ENCODE assay signal across 11 cellular contexts in the genomic region with DNA sequence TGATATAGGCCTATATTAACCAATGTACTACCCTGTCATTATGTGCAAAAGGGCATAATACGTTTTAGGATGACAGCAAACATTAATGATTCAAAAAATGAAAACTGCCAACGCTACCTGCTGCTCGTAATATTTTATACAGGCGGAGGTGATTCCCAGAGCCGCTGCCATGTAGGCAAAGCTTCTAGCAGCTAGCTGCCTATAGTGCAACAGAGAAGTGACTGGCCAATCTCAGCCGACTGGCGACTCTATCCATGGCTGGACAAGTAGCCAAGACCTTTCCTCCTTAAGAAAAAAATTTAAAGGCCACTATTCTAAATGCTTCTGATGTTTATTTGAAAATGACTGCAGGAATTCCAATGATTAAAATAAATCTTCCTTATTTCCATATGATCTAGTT. TPM values are rescaled to one million over a fixed set of nuclear protein-coding genes. Genes with fewer than 3 reads are reported as not detected.
DNase-seq lines count a peak whose midpoint lies in the region; ATAC-seq and TF ChIP-seq lines count a peak whose summit lies in the region.
"Had no signal": no experiment of that assay in that cellular context is flagged by ENCODE, and none has a peak within 500 bp of the region (broad histone marks: within the 10 kb centered on the region; RNA-seq: fewer than 3 reads in every experiment).

No MANE protein-coding gene starts in this region.

- H3K9me3 Mint-ChIP-seq in endodermal cell = no peaks in the 10 kb centered on the region

- no peaks in the 10 kb centered on the region for H3K36me3 Mint-ChIP-seq in endodermal cell (ENCODE audit: low read depth)

- peaks cover 31% of the 10 kb centered on the region for H3K4me1 Mint-ChIP-seq in endodermal cell

- H3K27ac ChIP-seq in endodermal cell (ENCODE audit: low read depth, low read length) (no peak overlapping the region), subcutaneous abdominal adipose tissue (ENCODE audit: low read depth, low read length) (peak overlapping the region; percentile 90)

- TF ChIP-seq CTCF in endodermal cell (conservative IDR thresholded peaks at IDR 0.05) (no peak), mucosa of descending colon (IDR thresholded peaks at IDR 0.05) (no peak)

- H3K27ac Mint-ChIP-seq in endodermal cell = no peak overlapping the region

- peak; percentile 84 for DNase-seq in NCI-H69 (lab: John Stamatoyannopoulos, UW)
- DNase-seq in endodermal cell = peak; percentile 54
- peak in 1 of 3 donors; percentile 37 for DNase-seq in mucosa of descending colon
- DNase-seq in activated CD4-positive, alpha-beta T cell treated with anti-CD3 and anti-CD28 coated beads for 4 hours = no peak
- no peak for DNase-seq in OCI-M1 (lab: John Stamatoyannopoulos, UW)
- DNase-seq in DMS 273 (lab: John Stamatoyannopoulos, UW; ENCODE audit: unreplicated experiment) = no peak
- DNase-seq in activated CD8-positive, alpha-beta memory T cell treated with anti-CD3 and anti-CD28 coated beads, Interleukin-2, amount 50 U/mL, for 48 hours = no peak
- DNase-seq: activated T-cell treated with anti-CD3 and anti-CD28 coated beads, Interleukin-2, amount 50 U/mL, for 1 hour; NK-92 treated with Interleukin-12 subunit alpha and Interleukin-12 subunit beta, amount 100 ng/mL, for 24 hours had no signal

- ATAC-seq in mucosa of descending colon = peak; percentile 27

- H3K9ac ChIP-seq in endodermal cell (ENCODE audit: extremely low read depth, low read length, poor library complexity, severe bottlenecking) (no peak overlapping the region), subcutaneous abdominal adipose tissue (ENCODE audit: low read length in 5 of 5) (peak overlapping the region in 2 of 5 donors; percentile 67 to 74)

- H3K4me3 ChIP-seq in endodermal cell (ENCODE audit: low read length) (no peak overlapping the region), mucosa of descending colon (peak overlapping the region; percentile 14), subcutaneous abdominal adipose tissue (ENCODE audit: low read depth in 1 of 5, low read length in 5 of 5) (peak overlapping the region; percentile 65 to 87 (median 75))

- H3K36me3 ChIP-seq in endodermal cell (ENCODE audit: control insufficient read depth, insufficient read depth, low read length) (no peaks in the 10 kb centered on the region), mucosa of descending colon (ENCODE audit: low read depth) (peaks cover 4% of the 10 kb centered on the region), subcutaneous abdominal adipose tissue (ENCODE audit: control insufficient read depth in 5 of 5, insufficient read depth in 5 of 5, low read length in 5 of 5) (no peaks in the 10 kb centered on the region)

- H3K9me3 ChIP-seq in endodermal cell (ENCODE audit: control insufficient read depth, low read length) = no peaks in the 10 kb centered on the region
- no peaks in the 10 kb centered on the region for H3K9me3 ChIP-seq in mucosa of descending colon
- H3K9me3 ChIP-seq in subcutaneous abdominal adipose tissue (ENCODE audit: control insufficient read depth in 5 of 5, low read length in 5 of 5) = no peaks in the 10 kb centered on the region

- H3K4me3 Mint-ChIP-seq in endodermal cell = no peak overlapping the region

- 93 to 98% methylated on average over 5 to 7 of the region's 7 CpGs for WGBS in endodermal cell (ENCODE audit: insufficient coverage in 1 of 2, insufficient read length in 1 of 2), 2 experiments

- H3K27me3 ChIP-seq in endodermal cell (ENCODE audit: control insufficient read depth, insufficient read depth, low read length, poor library complexity, severe bottlenecking) (peaks cover 11% of the 10 kb centered on the region), subcutaneous abdominal adipose tissue (ENCODE audit: control insufficient read depth in 5 of 5, insufficient read depth in 4 of 5, low read length in 5 of 5) (no peaks in the 10 kb centered on the region)

- intact Hi-C loops in mucosa of descending colon (cut with DNase I, micrococcal nuclease) = no loop called here

- H3K4me1 ChIP-seq in endodermal cell (ENCODE audit: control insufficient read depth, insufficient read depth, low read length) (peaks cover 8% of the 10 kb centered on the region), mucosa of descending colon (ENCODE audit: low read depth) (no peaks in the 10 kb centered on the region), subcutaneous abdominal adipose tissue (ENCODE audit: control insufficient read depth in 5 of 5, insufficient read depth in 5 of 5, low read length in 5 of 5) (peaks cover 3 to 36% (median 33%) of the 10 kb centered on the region in 5 donors)

- peaks cover 24% of the 10 kb centered on the region for H3K27me3 Mint-ChIP-seq in endodermal cell (ENCODE audit: insufficient read depth)

RNA-seq across cellular contexts. Expression of a gene that starts 1.9 kb away (rescaled TPM):
- 10 to 100 TPM in 1 of 2 donors, 1 to 10 TPM in 1; 8.9 to 10.2 TPM for total RNA-seq in endodermal cell
- 2.1 TPM for polyA plus RNA-seq in endodermal cell (2013, experiment 1 of 2)
- 2.2 TPM for polyA plus RNA-seq in endodermal cell (2013, experiment 2 of 2)
- total RNA-seq in mucosa of descending colon = 100 to 1,000 TPM in 1 of 3 donors, 10 to 100 TPM in 2; 55.4 to 139 (median 71.5) TPM
- total RNA-seq: pulmonary artery endothelial cell had no signal

Comparison
In these comparisons a context has a peak if more than half of its experiments do, and no peak if none do; other contexts are left out.
1. DNase-seq: peak in NCI-H69 (single experiment) and endodermal cell (single experiment); none in activated CD4-positive, alpha-beta T cell treated with anti-CD3 and anti-CD28 coated beads for 4 hours (0 of 2), OCI-M1 (single experiment), DMS 273 (single experiment) and activated CD8-positive, alpha-beta memory T cell treated with anti-CD3 and anti-CD28 coated beads, Interleukin-2, amount 50 U/mL, for 48 hours (single experiment).
2. RNA of a gene that starts 1.9 kb away (total RNA-seq): 55.4 to 139 TPM in mucosa of descending colon; 8.9 to 10.2 TPM in endodermal cell; every median in the first group is over 4 times any median in the second.